In genomic region chr2:111162718-111163331, GRCh38 we compare ENCODE assay signal across 1 cellular context.
TF ChIP-seq lines count a peak whose summit lies in the region.

No MANE protein-coding gene starts in this region.

TF ChIP-seq in GM23338, 12 proteins besides CTCF, POLR2A, EP300 and RAD21 (continued from another document):
- TF ChIP-seq ZNF462 (CRISPR knock-in tag; IDR thresholded peaks at IDR 0.05) (no peak), STAT1 (IDR thresholded peaks at IDR 0.05; ENCODE audit: unreplicated experiment) (no peak), ETS1 (IDR thresholded peaks at IDR 0.05) (no peak), ZNF114 (CRISPR knock-in tag; IDR thresholded peaks at IDR 0.05) (no peak), REST (IDR thresholded peaks at IDR 0.05; ENCODE audit: unreplicated experiment) (no peak), ZNF331 (CRISPR knock-in tag; IDR thresholded peaks at IDR 0.05; ENCODE audit: low read depth) (no peak), NANOG (IDR thresholded peaks at IDR 0.05; ENCODE audit: borderline replicate concordance) (no peak), POLR2AphosphoS5 (IDR thresholded peaks at IDR 0.05; ENCODE audit: low read depth) (no peak), EZH2phosphoT487 (IDR thresholded peaks at IDR 0.05; ENCODE audit: unreplicated experiment) (no peak)
